In genomic region chr5:23208959-23209431, GRCh38 we compare ENCODE assay signal across 8 cellular contexts.
DNase-seq lines count a peak whose midpoint lies in the region; ATAC-seq and TF ChIP-seq lines count a peak whose summit lies in the region.

No MANE protein-coding gene starts in this region.

- H3K27ac ChIP-seq in OCI-LY1 (ENCODE audit: low read depth, low read length, poor library complexity, severe bottlenecking) (no peak overlapping the region), colonic mucosa (no peak overlapping the region), neural progenitor cell (no peak overlapping the region)

- H3K4me2 ChIP-seq in OCI-LY1 (ENCODE audit: low read length) = no peak overlapping the region
- no peak overlapping the region for H3K4me2 ChIP-seq in neural progenitor cell

- H3K4me3 ChIP-seq in Jurkat, Clone E6-1 (ENCODE audit: low read length) = no peak overlapping the region
- H3K4me3 ChIP-seq in OCI-LY1 (ENCODE audit: low read depth, low read length, poor library complexity, severe bottlenecking) = no peak overlapping the region
- H3K4me3 ChIP-seq in colonic mucosa = no peak overlapping the region
- no peak overlapping the region for H3K4me3 ChIP-seq in neural progenitor cell

- H3K27me3 Mint-ChIP-seq in neural progenitor cell (ENCODE audit: insufficient read depth, low read depth) = no peaks in the 10 kb centered on the region

- no peaks in the 10 kb centered on the region for H3K9me3 Mint-ChIP-seq in neural progenitor cell

- H3K36me3 ChIP-seq in OCI-LY1 (ENCODE audit: insufficient read depth, low read length) = no peaks in the 10 kb centered on the region
- H3K36me3 ChIP-seq in colonic mucosa = no peaks in the 10 kb centered on the region
- no peaks in the 10 kb centered on the region for H3K36me3 ChIP-seq in neural progenitor cell

- H3K4me1 ChIP-seq in OCI-LY1 (ENCODE audit: insufficient read depth, low read length, severe bottlenecking) = no peaks in the 10 kb centered on the region
- H3K4me1 ChIP-seq in colonic mucosa = no peaks in the 10 kb centered on the region
- no peaks in the 10 kb centered on the region for H3K4me1 ChIP-seq in neural progenitor cell

- H3K9me3 ChIP-seq in OCI-LY1 (ENCODE audit: low read length) (no peaks in the 10 kb centered on the region), colonic mucosa (no peaks in the 10 kb centered on the region), neural progenitor cell (ENCODE audit: low read depth) (no peaks in the 10 kb centered on the region)

- no peak overlapping the region for H3K4me3 Mint-ChIP-seq in neural progenitor cell

- H4K20me1 ChIP-seq in OCI-LY1 (ENCODE audit: insufficient read depth, low read length) (no peaks in the 10 kb centered on the region), neural progenitor cell (ENCODE audit: low read depth) (no peaks in the 10 kb centered on the region)

- H3K36me3 Mint-ChIP-seq in neural progenitor cell = no peaks in the 10 kb centered on the region

- H3F3A ChIP-seq in OCI-LY1 (ENCODE audit: insufficient read depth, low read length) (no peaks in the 10 kb centered on the region), neural progenitor cell (ENCODE audit: low read depth) (no peaks in the 10 kb centered on the region)

- intact Hi-C loops in colonic mucosa (cut with DNase I) = no loop called here

- no peaks in the 10 kb centered on the region for H3K4me1 Mint-ChIP-seq in neural progenitor cell

- no peak overlapping the region for H3K27ac Mint-ChIP-seq in neural progenitor cell

- H3K79me2 ChIP-seq in OCI-LY1 (ENCODE audit: insufficient read depth, low read length) (no peaks in the 10 kb centered on the region), neural progenitor cell (ENCODE audit: low read depth) (no peaks in the 10 kb centered on the region)

- no peaks in the 10 kb centered on the region for H3K9me2 ChIP-seq in OCI-LY1 (ENCODE audit: low read depth, low read length)

- H3K27me3 ChIP-seq in OCI-LY1 (ENCODE audit: insufficient read depth, low read length) = no peaks in the 10 kb centered on the region
- no peaks in the 10 kb centered on the region for H3K27me3 ChIP-seq in colonic mucosa
- H3K27me3 ChIP-seq in neural progenitor cell = no peaks in the 10 kb centered on the region

- peak; percentile 27 for DNase-seq in GF-D8 (lab: John Stamatoyannopoulos, UW)
- peak; percentile 60 for DNase-seq in Jurkat, Clone E6-1 (ENCODE audit: low read depth, low spot score)
- no peak for DNase-seq in colonic mucosa
- peak; percentile 86 for DNase-seq in neural progenitor cell (ENCODE audit: low spot score)
- DNase-seq in stimulated activated CD4-positive, alpha-beta T cell treated with anti-CD3 and anti-CD28 coated beads, Interleukin-2, amount 100 ng/mL, for 24 hours = no peak
- no peak for DNase-seq in stimulated activated CD4-positive, alpha-beta T cell treated with anti-CD3 and anti-CD28 coated beads, Interleukin-4, amount 100 ng/mL, for 4 hours

- TF ChIP-seq CTCF in OCI-LY1 (IDR thresholded peaks at IDR 0.05; ENCODE audit: low read length) (peak; percentile 83), colonic mucosa (IDR thresholded peaks at IDR 0.05) (peak; percentile 15), neural progenitor cell (IDR thresholded peaks at IDR 0.05) (peak; percentile 91)

- H2AFZ ChIP-seq in OCI-LY1 (ENCODE audit: low read length) (no peak overlapping the region), neural progenitor cell (replicated peaks) (peak overlapping the region; percentile 71)

- peak; percentile 75 for ATAC-seq in GM21528 (IDR thresholded peaks at IDR 0.05; ENCODE audit: low FRiP score, unreplicated experiment)

- H3K9ac ChIP-seq in OCI-LY1 (ENCODE audit: low read length) (no peak overlapping the region), colonic mucosa (ENCODE audit: low read depth in 2 of 2, low read length in 2 of 2) (no peak overlapping the region), neural progenitor cell (no peak overlapping the region)

Comparison
In these comparisons a context has a peak if more than half of its experiments do, and no peak if none do; other contexts are left out.
1. DNase-seq: peak in GF-D8 (single experiment), Jurkat, Clone E6-1 (single experiment) and neural progenitor cell (single experiment); none in colonic mucosa (single experiment), stimulated activated CD4-positive, alpha-beta T cell treated with anti-CD3 and anti-CD28 coated beads, Interleukin-2, amount 100 ng/mL, for 24 hours (0 of 2) and stimulated activated CD4-positive, alpha-beta T cell treated with anti-CD3 and anti-CD28 coated beads, Interleukin-4, amount 100 ng/mL, for 4 hours (0 of 2).
2. CTCF ChIP-seq: peak in every context shown above with its lines; median percentile 91 in neural progenitor cell; 83 in OCI-LY1; 15 in colonic mucosa.